16 cellular contexts compared by ENCODE assay signal in the genomic region with DNA sequence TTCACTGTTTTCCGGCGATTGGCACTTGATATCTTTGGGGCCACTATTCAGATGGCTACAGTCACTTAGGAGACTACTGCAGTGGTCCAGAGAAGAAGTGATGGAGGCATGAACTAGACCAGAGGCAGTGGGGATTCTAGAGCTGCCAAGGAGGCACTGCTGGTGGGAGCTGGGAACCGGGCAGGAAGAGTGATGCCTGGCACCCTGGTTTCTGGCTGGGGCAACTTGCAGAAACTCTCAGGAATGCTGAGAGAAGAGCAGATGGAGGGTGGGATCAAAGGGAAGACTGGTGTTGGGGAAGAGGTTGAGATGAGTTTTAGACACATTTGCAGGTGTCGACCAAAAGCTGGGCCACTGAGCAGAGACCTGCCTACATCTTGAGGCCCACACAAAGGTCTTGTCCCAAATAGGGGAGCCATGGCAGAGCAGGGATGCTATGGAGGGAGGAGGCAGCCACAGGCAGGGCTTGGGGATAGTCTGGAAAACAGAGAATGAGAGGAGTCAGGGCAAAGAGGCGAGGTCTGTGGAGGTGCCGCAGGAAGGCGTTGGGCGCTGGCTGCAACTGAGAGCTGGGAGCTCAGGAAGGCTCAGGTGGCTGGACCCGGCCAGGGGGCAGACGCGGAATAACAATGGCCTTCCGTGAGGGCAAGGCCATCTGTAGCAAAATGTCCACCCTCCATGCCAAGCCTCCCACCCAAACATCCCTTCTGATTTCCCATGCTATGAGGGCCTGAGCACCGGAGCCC.
A peak's percentile ranks its signal among the peaks of the same experiment; 100 is the strongest.
DNase-seq lines count a peak whose midpoint lies in the region; ATAC-seq and TF ChIP-seq lines count a peak whose summit lies in the region.
"Had no signal": no experiment of that assay in that cellular context is flagged by ENCODE, and none has a peak within 500 bp of the region (broad histone marks: within the 10 kb centered on the region; RNA-seq: fewer than 3 reads in every experiment).

No MANE protein-coding gene starts in this region.

- peak; percentile 33 for DNase-seq in activated T-cell treated with anti-CD3 and anti-CD28 coated beads, Interleukin-2, amount 50 U/mL, for 24 hours
- DNase-seq in activated T-cell treated with anti-CD3 and anti-CD28 coated beads, Interleukin-2, amount 50 U/mL, for 4 hours: no peak
- DNase-seq in RWPE1 (ENCODE audit: low spot score): no peak
- DNase-seq in foreskin keratinocyte: no peak
- no peak for DNase-seq in stimulated activated naive B cell treated with anti-CD40 and anti-IgM and Interleukin-4, amounts not matched to agents 10 μg/mL and 1 μg/mL and 100 μg/mL, for 72 hours
- DNase-seq in GM13976 (ENCODE audit: low spot score): no peak
- DNase-seq in hippocampal formation (lab: John Stamatoyannopoulos, UW): no peak
- DNase-seq: activated CD4-positive, CD25-positive, alpha-beta regulatory T cell; mammary epithelial cell; NCI-H2081 treated with DMSO at 0.1 percent for 48 hours; NCI-H69; stimulated activated CD4-positive, alpha-beta T cell treated with anti-CD3 and anti-CD28 coated beads, Interleukin-4, amount 100 ng/mL, for 1 hour had no signal

- peaks cover 15% of the 10 kb centered on the region for H3K4me1 ChIP-seq in foreskin keratinocyte
- H3K4me1 ChIP-seq: right lobe of liver had no signal

- H3K27ac Mint-ChIP-seq in activated T-cell treated with anti-CD3 and anti-CD28 coated beads, Interleukin-2, amount 50 U/mL, for 24 hours: peak overlapping the region; percentile 69
- peak overlapping the region; percentile 93 for H3K27ac Mint-ChIP-seq in stimulated activated naive B cell treated with anti-CD40 and anti-IgM and Interleukin-4, amounts not matched to agents 10 μg/mL and 1 μg/mL and 100 μg/mL, for 72 hours

- in situ Hi-C loops in GM13976 (cut with MboI; ENCODE audit: low sequenced_read_pairs, unreplicated experiment): loop anchor here (10.0 kb wide), 1 partner anchor 65 kb away; no protein-coding TSS in a partner anchor

- POLR2A ChIA-PET in RWPE1 (lab: Yijun Ruan, JAX; ENCODE audit: low non-redundant PET): no interaction called here

- ATAC-seq in activated T-cell treated with anti-CD3 and anti-CD28 coated beads, Interleukin-2, amount 50 U/mL, for 4 hours: no peak
- ATAC-seq in foreskin keratinocyte (no peak), GM19455 (IDR thresholded peaks at IDR 0.05; ENCODE audit: unreplicated experiment) (no peak)
- no peak for ATAC-seq in stimulated activated naive B cell treated with anti-CD40 and anti-IgM and Interleukin-4, amounts not matched to agents 10 μg/mL and 1 μg/mL and 100 μg/mL, for 72 hours (replicated peaks)
- ATAC-seq: right lobe of liver had no signal

- TF ChIP-seq CTCF in RWPE1 (conservative IDR thresholded peaks at IDR 0.05; ENCODE audit: low read depth): no peak
- TF ChIP-seq CTCF in foreskin keratinocyte (conservative IDR thresholded peaks at IDR 0.05): no peak
- TF ChIP-seq CTCF in GM13976 (IDR thresholded peaks at IDR 0.05; ENCODE audit: borderline replicate concordance, control extremely low read depth, extremely low read depth, insufficient read depth, missing control alignments): no peak

- H3K4me3 Mint-ChIP-seq in activated T-cell treated with anti-CD3 and anti-CD28 coated beads, Interleukin-2, amount 50 U/mL, for 24 hours: no peak overlapping the region
- no peak overlapping the region for H3K4me3 Mint-ChIP-seq in activated T-cell treated with anti-CD3 and anti-CD28 coated beads, Interleukin-2, amount 50 U/mL, for 4 hours
- H3K4me3 Mint-ChIP-seq in stimulated activated naive B cell treated with anti-CD40 and anti-IgM and Interleukin-4, amounts not matched to agents 10 μg/mL and 1 μg/mL and 100 μg/mL, for 72 hours: peak overlapping the region in 1 of 2 donors; percentile 33

- H3K27me3 ChIP-seq in foreskin keratinocyte: peaks cover 13% of the 10 kb centered on the region
- H3K27me3 ChIP-seq: neutrophil, right lobe of liver had no signal

- H3K27ac ChIP-seq in RWPE1: peak overlapping the region; percentile 88
- H3K27ac ChIP-seq in foreskin keratinocyte: peak overlapping the region; percentile 9
- H3K27ac ChIP-seq: coronary artery, right lobe of liver had no signal

- H3K9me3 Mint-ChIP-seq in activated T-cell treated with anti-CD3 and anti-CD28 coated beads, Interleukin-2, amount 50 U/mL, for 24 hours: peaks cover 9% of the 10 kb centered on the region
- H3K9me3 Mint-ChIP-seq in activated T-cell treated with anti-CD3 and anti-CD28 coated beads, Interleukin-2, amount 50 U/mL, for 4 hours: peaks cover 7% of the 10 kb centered on the region
- H3K9me3 Mint-ChIP-seq in stimulated activated naive B cell treated with anti-CD40 and anti-IgM and Interleukin-4, amounts not matched to agents 10 μg/mL and 1 μg/mL and 100 μg/mL, for 72 hours: peaks cover 2 to 4% of the 10 kb centered on the region in 2 donors

- CTCF ChIA-PET in RWPE1 (lab: Yijun Ruan, JAX): no interaction called here

- no peaks in the 10 kb centered on the region for H3K27me3 Mint-ChIP-seq in activated T-cell treated with anti-CD3 and anti-CD28 coated beads, Interleukin-2, amount 50 U/mL, for 24 hours
- H3K27me3 Mint-ChIP-seq in activated T-cell treated with anti-CD3 and anti-CD28 coated beads, Interleukin-2, amount 50 U/mL, for 4 hours (ENCODE audit: low read depth): no peaks in the 10 kb centered on the region
- H3K27me3 Mint-ChIP-seq in stimulated activated naive B cell treated with anti-CD40 and anti-IgM and Interleukin-4, amounts not matched to agents 10 μg/mL and 1 μg/mL and 100 μg/mL, for 72 hours: no peaks in the 10 kb centered on the region

- H3K36me3 Mint-ChIP-seq in activated T-cell treated with anti-CD3 and anti-CD28 coated beads, Interleukin-2, amount 50 U/mL, for 24 hours (ENCODE audit: low read depth): peaks cover 11% of the 10 kb centered on the region
- no peaks in the 10 kb centered on the region for H3K36me3 Mint-ChIP-seq in activated T-cell treated with anti-CD3 and anti-CD28 coated beads, Interleukin-2, amount 50 U/mL, for 4 hours (ENCODE audit: insufficient read depth)
- H3K36me3 Mint-ChIP-seq in stimulated activated naive B cell treated with anti-CD40 and anti-IgM and Interleukin-4, amounts not matched to agents 10 μg/mL and 1 μg/mL and 100 μg/mL, for 72 hours: peaks cover 2 to 5% of the 10 kb centered on the region in 2 donors

- H3K4me1 Mint-ChIP-seq in activated T-cell treated with anti-CD3 and anti-CD28 coated beads, Interleukin-2, amount 50 U/mL, for 24 hours (ENCODE audit: low read depth): peaks cover 91% of the 10 kb centered on the region
- H3K4me1 Mint-ChIP-seq in activated T-cell treated with anti-CD3 and anti-CD28 coated beads, Interleukin-2, amount 50 U/mL, for 4 hours (ENCODE audit: low read depth): peaks cover 84% of the 10 kb centered on the region
- H3K4me1 Mint-ChIP-seq in stimulated activated naive B cell treated with anti-CD40 and anti-IgM and Interleukin-4, amounts not matched to agents 10 μg/mL and 1 μg/mL and 100 μg/mL, for 72 hours: peaks cover 63 to 92% of the 10 kb centered on the region in 2 donors
